Comparison of ENCODE assay signal across 8 cellular contexts in genomic region chr11:16606784-16607674, GRCh38.
DNase-seq lines count a peak whose midpoint lies in the region; ATAC-seq and TF ChIP-seq lines count a peak whose summit lies in the region.

No MANE protein-coding gene starts in this region.

- no peaks in the 10 kb centered on the region for H3K79me1 ChIP-seq in mesenchymal stem cell (replicated peaks; ENCODE audit: low read length, poor library complexity, severe bottlenecking)

- DNase-seq in GM10248 (ENCODE audit: extremely low spot score) (peak; percentile 15), NCI-H774 (lab: John Stamatoyannopoulos, UW) (peak; percentile 59), mesenchymal stem cell (peak; percentile 60)
- DNase-seq in effector memory CD4-positive, alpha-beta T cell, result no peak
- DNase-seq in NK-92 treated with Interleukin-12 subunit alpha and Interleukin-12 subunit beta, amount 100 ng/mL, for 24 hours (lab: John Stamatoyannopoulos, UW), result no peak

- peaks cover 31% of the 10 kb centered on the region for H3K4me1 ChIP-seq in effector memory CD4-positive, alpha-beta T cell (ENCODE audit: control insufficient read depth, insufficient read depth, low read length, poor library complexity, severe bottlenecking)
- H3K4me1 ChIP-seq in mesenchymal stem cell (ENCODE audit: control insufficient read depth, insufficient read depth, low read depth, low read length), result peaks cover 19% of the 10 kb centered on the region
- no peaks in the 10 kb centered on the region for H3K4me1 ChIP-seq in urinary bladder (ENCODE audit: insufficient read depth)

- H3K9ac ChIP-seq in mesenchymal stem cell (ENCODE audit: low read length), result peak overlapping the region; percentile 35

- POLR2A ChIA-PET in GM10248 (lab: Yijun Ruan, JAX), result no interaction called here

- peak overlapping the region; percentile 8 to 85 for H3K18ac ChIP-seq in mesenchymal stem cell (ENCODE audit: low read depth in 1 of 2, low read length in 2 of 2)

- H2AFZ ChIP-seq in mesenchymal stem cell (ENCODE audit: low read depth, low read length), result peak overlapping the region; percentile 81

- ATAC-seq in GM18867 (IDR thresholded peaks at IDR 0.05; ENCODE audit: unreplicated experiment), result no peak
- ATAC-seq in HG03521 (IDR thresholded peaks at IDR 0.05; ENCODE audit: unreplicated experiment), result no peak

- H2BK5ac ChIP-seq in mesenchymal stem cell (ENCODE audit: low read depth, low read length, poor library complexity, severe bottlenecking), result no peak overlapping the region

- H4K91ac ChIP-seq in mesenchymal stem cell (ENCODE audit: low read length), result peak overlapping the region; percentile 79

- H3K27ac ChIP-seq in effector memory CD4-positive, alpha-beta T cell (ENCODE audit: insufficient read depth, low read length, poor library complexity, severe bottlenecking), result no peak overlapping the region
- H3K27ac ChIP-seq in mesenchymal stem cell (ENCODE audit: low read length, poor library complexity, severe bottlenecking), result no peak overlapping the region
- H3K27ac ChIP-seq in urinary bladder (ENCODE audit: low read depth), result peak overlapping the region; percentile 84

- peak overlapping the region in 1 of 2 experiments; percentile 73 for H2BK12ac ChIP-seq in mesenchymal stem cell (ENCODE audit: low read length in 2 of 2)

- H3K36me3 ChIP-seq in effector memory CD4-positive, alpha-beta T cell (ENCODE audit: control insufficient read depth, insufficient read depth, low read length), result no peaks in the 10 kb centered on the region
- H3K36me3 ChIP-seq in mesenchymal stem cell (ENCODE audit: control insufficient read depth in 1 of 2, insufficient read depth in 2 of 2, low read depth in 1 of 2, low read length in 2 of 2), result no peaks in the 10 kb centered on the region
- H3K36me3 ChIP-seq in urinary bladder (ENCODE audit: insufficient read depth), result no peaks in the 10 kb centered on the region

- H2BK15ac ChIP-seq in mesenchymal stem cell (ENCODE audit: low read depth, poor library complexity, severe bottlenecking), result peak overlapping the region; percentile 95

- TF ChIP-seq CTCF in GM10248 (IDR thresholded peaks at IDR 0.05; ENCODE audit: control extremely low read depth, extremely low read depth, low read depth, missing control alignments), result no peak

- CTCF ChIA-PET in GM10248 (lab: Yijun Ruan, JAX), result interaction anchor here (0.9 to 2.3 kb wide), 5 partner anchors 11 to 957 kb away, joined by 3 to 7 read pairs (median 4); no protein-coding TSS in a partner anchor

- H3K27me3 ChIP-seq in effector memory CD4-positive, alpha-beta T cell (replicated peaks; ENCODE audit: control insufficient read depth, insufficient read depth, low read length, poor library complexity, severe bottlenecking), result peaks cover 73% of the 10 kb centered on the region
- peaks cover 38 to 83% of the 10 kb centered on the region in 2 experiments for H3K27me3 ChIP-seq in mesenchymal stem cell (ENCODE audit: control insufficient read depth in 1 of 2, insufficient read depth in 1 of 2, low read length in 2 of 2)

- peak overlapping the region; percentile 62 for H4K8ac ChIP-seq in mesenchymal stem cell (ENCODE audit: low read length)

- peak overlapping the region; percentile 80 for H2BK120ac ChIP-seq in mesenchymal stem cell (ENCODE audit: low read depth, low read length)

- peak overlapping the region; percentile 100 for H3K4me2 ChIP-seq in mesenchymal stem cell (ENCODE audit: low read length, poor library complexity, severe bottlenecking)

- H3K14ac ChIP-seq in mesenchymal stem cell (ENCODE audit: low read length in 2 of 2), result peak overlapping the region in 1 of 2 experiments; percentile 62

- H3K9me3 ChIP-seq in effector memory CD4-positive, alpha-beta T cell (ENCODE audit: control insufficient read depth, low read length), result no peaks in the 10 kb centered on the region
- peaks cover 4% of the 10 kb centered on the region for H3K9me3 ChIP-seq in mesenchymal stem cell (ENCODE audit: control insufficient read depth, low read length)

- under 1% methylated on average over 65 of the region's 81 CpGs for WGBS in mesenchymal stem cell
- WGBS in urinary bladder, result under 1% methylated on average over 81 of the region's 81 CpGs

- H3K23ac ChIP-seq in mesenchymal stem cell (ENCODE audit: low read length in 2 of 2), result peak overlapping the region in 1 of 2 experiments; percentile 47

- H2AK5ac ChIP-seq in mesenchymal stem cell (ENCODE audit: low read length, severe bottlenecking), result no peak overlapping the region

- peak overlapping the region; percentile 46 for H3K4me3 ChIP-seq in effector memory CD4-positive, alpha-beta T cell (ENCODE audit: insufficient read depth, low read depth, low read length, poor library complexity, severe bottlenecking)
- H3K4me3 ChIP-seq in mesenchymal stem cell (ENCODE audit: insufficient read depth in 1 of 2, low read depth in 1 of 2, low read length in 2 of 2) (peak overlapping the region; percentile 72 to 83), urinary bladder (ENCODE audit: low read depth, low read length) (peak overlapping the region; percentile 60)

- H3K4ac ChIP-seq in mesenchymal stem cell (ENCODE audit: low read depth in 1 of 2, low read length in 2 of 2), result peak overlapping the region in 1 of 2 experiments; percentile 84

Comparison
In these comparisons a context has a peak if more than half of its experiments do, and no peak if none do; other contexts are left out.
1. DNase-seq: peak in GM10248 (single experiment), NCI-H774 (single experiment) and mesenchymal stem cell (single experiment); none in effector memory CD4-positive, alpha-beta T cell (0 of 3) and NK-92 treated with Interleukin-12 subunit alpha and Interleukin-12 subunit beta, amount 100 ng/mL, for 24 hours (single experiment).
2. Peak in every context shown above with its lines, with median percentiles within 50 percentile points of each other: H3K4me3 ChIP-seq.